Comparison of ENCODE assay signal across 1 cellular context in genomic region chr1:114077188-114077587, GRCh38.
TF ChIP-seq lines count a peak whose summit lies in the region.

No MANE protein-coding gene starts in this region.

TF ChIP-seq in GM23338, 12 proteins besides CTCF, POLR2A, EP300 and RAD21:
- TF ChIP-seq ZNF462 (CRISPR knock-in tag; IDR thresholded peaks at IDR 0.05): no peak
- TF ChIP-seq ZNF114 (CRISPR knock-in tag; IDR thresholded peaks at IDR 0.05): no peak
- TF ChIP-seq CREB1 (CRISPR knock-in tag; IDR thresholded peaks at IDR 0.05; ENCODE audit: low read depth): no peak
- TF ChIP-seq ETS1 (IDR thresholded peaks at IDR 0.05): no peak
- TF ChIP-seq JUNB (IDR thresholded peaks at IDR 0.05; ENCODE audit: unreplicated experiment): no peak
- no peak for TF ChIP-seq POLR2AphosphoS5 (IDR thresholded peaks at IDR 0.05; ENCODE audit: low read depth)
- TF ChIP-seq EZH2 (IDR thresholded peaks at IDR 0.05; ENCODE audit: low read depth, unreplicated experiment): no peak
- no peak for TF ChIP-seq NANOG (IDR thresholded peaks at IDR 0.05; ENCODE audit: borderline replicate concordance)
- no peak for TF ChIP-seq EZH2phosphoT487 (IDR thresholded peaks at IDR 0.05; ENCODE audit: unreplicated experiment)
- TF ChIP-seq REST (IDR thresholded peaks at IDR 0.05; ENCODE audit: unreplicated experiment): no peak
- TF ChIP-seq STAT1 (IDR thresholded peaks at IDR 0.05; ENCODE audit: unreplicated experiment): no peak
